Comparison of ENCODE assay signal across 1 cellular context in the genomic region with DNA sequence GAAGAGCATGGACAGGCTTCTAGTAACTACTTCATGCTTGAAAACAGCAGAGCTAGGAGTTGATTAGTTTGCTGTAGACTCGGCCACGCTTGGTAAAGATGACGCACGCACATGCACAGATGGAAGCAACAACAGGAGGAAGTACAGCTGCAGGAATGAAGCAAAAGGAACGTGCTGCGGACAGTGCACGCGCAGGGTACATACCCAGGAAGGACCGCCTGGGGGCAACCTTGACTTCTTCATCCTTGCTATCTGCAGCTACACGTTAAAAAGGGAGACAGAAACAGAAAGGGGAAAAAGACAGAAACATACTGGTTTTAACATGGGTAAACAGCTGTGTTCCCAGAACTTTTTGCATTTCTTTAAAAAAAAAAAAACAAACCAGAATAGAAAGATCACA.
A peak's percentile ranks its signal among the peaks of the same experiment; 100 is the strongest.
TF ChIP-seq lines count a peak whose summit lies in the region.

No MANE protein-coding gene starts in this region.

TF ChIP-seq in HepG2, 621 proteins besides CTCF, POLR2A, EP300 and RAD21 (continued from another document and continues in another):
- no peak for TF ChIP-seq KLF15 (CRISPR knock-in tag; IDR thresholded peaks at IDR 0.05; ENCODE audit: borderline replicate concordance)
- no peak for TF ChIP-seq ZNF790 (CRISPR knock-in tag; IDR thresholded peaks at IDR 0.05; ENCODE audit: borderline replicate concordance)
- TF ChIP-seq FOXO1 (CRISPR knock-in tag; IDR thresholded peaks at IDR 0.05): peak; percentile 62; the same call in 1 of the 2 replicates
- no peak for TF ChIP-seq NFIB (CRISPR knock-in tag; IDR thresholded peaks at IDR 0.05; ENCODE audit: borderline replicate concordance)
- no peak for TF ChIP-seq ZIK1 (CRISPR knock-in tag; IDR thresholded peaks at IDR 0.05; ENCODE audit: borderline replicate concordance, low read depth)
- no peak for TF ChIP-seq ISL2 (CRISPR knock-in tag; IDR thresholded peaks at IDR 0.05)
- TF ChIP-seq, protein P1, sequence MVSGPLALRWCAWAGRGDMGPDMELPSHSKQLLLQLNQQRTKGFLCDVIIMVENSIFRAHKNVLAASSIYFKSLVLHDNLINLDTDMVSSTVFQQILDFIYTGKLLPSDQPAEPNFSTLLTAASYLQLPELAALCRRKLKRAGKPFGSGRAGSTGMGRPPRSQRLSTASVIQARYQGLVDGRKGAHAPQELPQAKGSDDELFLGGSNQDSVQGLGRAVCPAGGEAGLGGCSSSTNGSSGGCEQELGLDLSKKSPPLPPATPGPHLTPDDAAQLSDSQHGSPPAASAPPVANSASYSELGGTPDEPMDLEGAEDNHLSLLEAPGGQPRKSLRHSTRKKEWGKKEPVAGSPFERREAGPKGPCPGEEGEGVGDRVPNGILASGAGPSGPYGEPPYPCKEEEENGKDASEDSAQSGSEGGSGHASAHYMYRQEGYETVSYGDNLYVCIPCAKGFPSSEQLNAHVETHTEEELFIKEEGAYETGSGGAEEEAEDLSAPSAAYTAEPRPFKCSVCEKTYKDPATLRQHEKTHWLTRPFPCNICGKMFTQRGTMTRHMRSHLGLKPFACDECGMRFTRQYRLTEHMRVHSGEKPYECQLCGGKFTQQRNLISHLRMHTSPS (CRISPR knock-in tag; IDR thresholded peaks at IDR 0.05; ENCODE audit: low read depth): no peak
- TF ChIP-seq, protein P2, sequence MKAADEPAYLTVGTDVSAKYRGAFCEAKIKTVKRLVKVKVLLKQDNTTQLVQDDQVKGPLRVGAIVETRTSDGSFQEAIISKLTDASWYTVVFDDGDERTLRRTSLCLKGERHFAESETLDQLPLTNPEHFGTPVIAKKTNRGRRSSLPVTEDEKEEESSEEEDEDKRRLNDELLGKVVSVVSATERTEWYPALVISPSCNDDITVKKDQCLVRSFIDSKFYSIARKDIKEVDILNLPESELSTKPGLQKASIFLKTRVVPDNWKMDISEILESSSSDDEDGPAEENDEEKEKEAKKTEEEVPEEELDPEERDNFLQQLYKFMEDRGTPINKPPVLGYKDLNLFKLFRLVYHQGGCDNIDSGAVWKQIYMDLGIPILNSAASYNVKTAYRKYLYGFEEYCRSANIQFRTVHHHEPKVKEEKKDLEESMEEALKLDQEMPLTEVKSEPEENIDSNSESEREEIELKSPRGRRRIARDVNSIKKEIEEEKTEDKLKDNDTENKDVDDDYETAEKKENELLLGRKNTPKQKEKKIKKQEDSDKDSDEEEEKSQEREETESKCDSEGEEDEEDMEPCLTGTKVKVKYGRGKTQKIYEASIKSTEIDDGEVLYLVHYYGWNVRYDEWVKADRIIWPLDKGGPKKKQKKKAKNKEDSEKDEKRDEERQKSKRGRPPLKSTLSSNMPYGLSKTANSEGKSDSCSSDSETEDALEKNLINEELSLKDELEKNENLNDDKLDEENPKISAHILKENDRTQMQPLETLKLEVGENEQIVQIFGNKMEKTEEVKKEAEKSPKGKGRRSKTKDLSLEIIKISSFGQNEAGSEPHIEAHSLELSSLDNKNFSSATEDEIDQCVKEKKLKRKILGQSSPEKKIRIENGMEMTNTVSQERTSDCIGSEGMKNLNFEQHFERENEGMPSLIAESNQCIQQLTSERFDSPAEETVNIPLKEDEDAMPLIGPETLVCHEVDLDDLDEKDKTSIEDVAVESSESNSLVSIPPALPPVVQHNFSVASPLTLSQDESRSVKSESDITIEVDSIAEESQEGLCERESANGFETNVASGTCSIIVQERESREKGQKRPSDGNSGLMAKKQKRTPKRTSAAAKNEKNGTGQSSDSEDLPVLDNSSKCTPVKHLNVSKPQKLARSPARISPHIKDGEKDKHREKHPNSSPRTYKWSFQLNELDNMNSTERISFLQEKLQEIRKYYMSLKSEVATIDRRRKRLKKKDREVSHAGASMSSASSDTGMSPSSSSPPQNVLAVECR (CRISPR knock-in tag; IDR thresholded peaks at IDR 0.05; ENCODE audit: borderline replicate concordance): no peak
- TF ChIP-seq PAX8 (CRISPR knock-in tag; IDR thresholded peaks at IDR 0.05; ENCODE audit: borderline replicate concordance): no peak
- no peak for TF ChIP-seq PRPF4 (IDR thresholded peaks at IDR 0.05; ENCODE audit: low read depth, low read length, poor library complexity, severe bottlenecking)
- TF ChIP-seq, protein P3, sequence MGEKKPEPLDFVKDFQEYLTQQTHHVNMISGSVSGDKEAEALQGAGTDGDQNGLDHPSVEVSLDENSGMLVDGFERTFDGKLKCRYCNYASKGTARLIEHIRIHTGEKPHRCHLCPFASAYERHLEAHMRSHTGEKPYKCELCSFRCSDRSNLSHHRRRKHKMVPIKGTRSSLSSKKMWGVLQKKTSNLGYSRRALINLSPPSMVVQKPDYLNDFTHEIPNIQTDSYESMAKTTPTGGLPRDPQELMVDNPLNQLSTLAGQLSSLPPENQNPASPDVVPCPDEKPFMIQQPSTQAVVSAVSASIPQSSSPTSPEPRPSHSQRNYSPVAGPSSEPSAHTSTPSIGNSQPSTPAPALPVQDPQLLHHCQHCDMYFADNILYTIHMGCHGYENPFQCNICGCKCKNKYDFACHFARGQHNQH (CRISPR knock-in tag; IDR thresholded peaks at IDR 0.05): peak; percentile 38; the same call in 1 of the 2 replicates
- no peak for TF ChIP-seq JUND (CRISPR knock-in tag; IDR thresholded peaks at IDR 0.05)
- TF ChIP-seq GABPA (IDR thresholded peaks at IDR 0.05; ENCODE audit: low read depth, low read length): no peak
- peak; percentile 42; the same call in 1 of the 2 replicates for TF ChIP-seq GABPA (CRISPR knock-in tag; IDR thresholded peaks at IDR 0.05; ENCODE audit: low read depth)
- TF ChIP-seq, protein P4, sequence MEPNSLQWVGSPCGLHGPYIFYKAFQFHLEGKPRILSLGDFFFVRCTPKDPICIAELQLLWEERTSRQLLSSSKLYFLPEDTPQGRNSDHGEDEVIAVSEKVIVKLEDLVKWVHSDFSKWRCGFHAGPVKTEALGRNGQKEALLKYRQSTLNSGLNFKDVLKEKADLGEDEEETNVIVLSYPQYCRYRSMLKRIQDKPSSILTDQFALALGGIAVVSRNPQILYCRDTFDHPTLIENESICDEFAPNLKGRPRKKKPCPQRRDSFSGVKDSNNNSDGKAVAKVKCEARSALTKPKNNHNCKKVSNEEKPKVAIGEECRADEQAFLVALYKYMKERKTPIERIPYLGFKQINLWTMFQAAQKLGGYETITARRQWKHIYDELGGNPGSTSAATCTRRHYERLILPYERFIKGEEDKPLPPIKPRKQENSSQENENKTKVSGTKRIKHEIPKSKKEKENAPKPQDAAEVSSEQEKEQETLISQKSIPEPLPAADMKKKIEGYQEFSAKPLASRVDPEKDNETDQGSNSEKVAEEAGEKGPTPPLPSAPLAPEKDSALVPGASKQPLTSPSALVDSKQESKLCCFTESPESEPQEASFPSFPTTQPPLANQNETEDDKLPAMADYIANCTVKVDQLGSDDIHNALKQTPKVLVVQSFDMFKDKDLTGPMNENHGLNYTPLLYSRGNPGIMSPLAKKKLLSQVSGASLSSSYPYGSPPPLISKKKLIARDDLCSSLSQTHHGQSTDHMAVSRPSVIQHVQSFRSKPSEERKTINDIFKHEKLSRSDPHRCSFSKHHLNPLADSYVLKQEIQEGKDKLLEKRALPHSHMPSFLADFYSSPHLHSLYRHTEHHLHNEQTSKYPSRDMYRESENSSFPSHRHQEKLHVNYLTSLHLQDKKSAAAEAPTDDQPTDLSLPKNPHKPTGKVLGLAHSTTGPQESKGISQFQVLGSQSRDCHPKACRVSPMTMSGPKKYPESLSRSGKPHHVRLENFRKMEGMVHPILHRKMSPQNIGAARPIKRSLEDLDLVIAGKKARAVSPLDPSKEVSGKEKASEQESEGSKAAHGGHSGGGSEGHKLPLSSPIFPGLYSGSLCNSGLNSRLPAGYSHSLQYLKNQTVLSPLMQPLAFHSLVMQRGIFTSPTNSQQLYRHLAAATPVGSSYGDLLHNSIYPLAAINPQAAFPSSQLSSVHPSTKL (CRISPR knock-in tag; IDR thresholded peaks at IDR 0.05): peak; percentile 11; the same call in 1 of the 2 replicates
- no peak for TF ChIP-seq ZNF441 (CRISPR knock-in tag; IDR thresholded peaks at IDR 0.05; ENCODE audit: borderline replicate concordance)
- TF ChIP-seq PHF21A (CRISPR knock-in tag; IDR thresholded peaks at IDR 0.05): no peak
- TF ChIP-seq KMT2B (CRISPR knock-in tag; IDR thresholded peaks at IDR 0.05): no peak; the same call in 1 of the 2 replicates
- TF ChIP-seq, protein P5, sequence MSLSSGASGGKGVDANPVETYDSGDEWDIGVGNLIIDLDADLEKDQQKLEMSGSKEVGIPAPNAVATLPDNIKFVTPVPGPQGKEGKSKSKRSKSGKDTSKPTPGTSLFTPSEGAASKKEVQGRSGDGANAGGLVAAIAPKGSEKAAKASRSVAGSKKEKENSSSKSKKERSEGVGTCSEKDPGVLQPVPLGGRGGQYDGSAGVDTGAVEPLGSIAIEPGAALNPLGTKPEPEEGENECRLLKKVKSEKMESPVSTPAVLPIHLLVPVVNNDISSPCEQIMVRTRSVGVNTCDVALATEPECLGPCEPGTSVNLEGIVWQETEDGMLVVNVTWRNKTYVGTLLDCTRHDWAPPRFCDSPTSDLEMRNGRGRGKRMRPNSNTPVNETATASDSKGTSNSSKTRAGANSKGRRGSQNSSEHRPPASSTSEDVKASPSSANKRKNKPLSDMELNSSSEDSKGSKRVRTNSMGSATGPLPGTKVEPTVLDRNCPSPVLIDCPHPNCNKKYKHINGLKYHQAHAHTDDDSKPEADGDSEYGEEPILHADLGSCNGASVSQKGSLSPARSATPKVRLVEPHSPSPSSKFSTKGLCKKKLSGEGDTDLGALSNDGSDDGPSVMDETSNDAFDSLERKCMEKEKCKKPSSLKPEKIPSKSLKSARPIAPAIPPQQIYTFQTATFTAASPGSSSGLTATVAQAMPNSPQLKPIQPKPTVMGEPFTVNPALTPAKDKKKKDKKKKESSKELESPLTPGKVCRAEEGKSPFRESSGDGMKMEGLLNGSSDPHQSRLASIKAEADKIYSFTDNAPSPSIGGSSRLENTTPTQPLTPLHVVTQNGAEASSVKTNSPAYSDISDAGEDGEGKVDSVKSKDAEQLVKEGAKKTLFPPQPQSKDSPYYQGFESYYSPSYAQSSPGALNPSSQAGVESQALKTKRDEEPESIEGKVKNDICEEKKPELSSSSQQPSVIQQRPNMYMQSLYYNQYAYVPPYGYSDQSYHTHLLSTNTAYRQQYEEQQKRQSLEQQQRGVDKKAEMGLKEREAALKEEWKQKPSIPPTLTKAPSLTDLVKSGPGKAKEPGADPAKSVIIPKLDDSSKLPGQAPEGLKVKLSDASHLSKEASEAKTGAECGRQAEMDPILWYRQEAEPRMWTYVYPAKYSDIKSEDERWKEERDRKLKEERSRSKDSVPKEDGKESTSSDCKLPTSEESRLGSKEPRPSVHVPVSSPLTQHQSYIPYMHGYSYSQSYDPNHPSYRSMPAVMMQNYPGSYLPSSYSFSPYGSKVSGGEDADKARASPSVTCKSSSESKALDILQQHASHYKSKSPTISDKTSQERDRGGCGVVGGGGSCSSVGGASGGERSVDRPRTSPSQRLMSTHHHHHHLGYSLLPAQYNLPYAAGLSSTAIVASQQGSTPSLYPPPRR (CRISPR knock-in tag; IDR thresholded peaks at IDR 0.05; ENCODE audit: borderline replicate concordance): no peak
- no peak for TF ChIP-seq ZNF20 (CRISPR knock-in tag; IDR thresholded peaks at IDR 0.05)
- TF ChIP-seq TAF15 (IDR thresholded peaks at IDR 0.05; ENCODE audit: low read depth, low read length, poor library complexity, severe bottlenecking): no peak
- TF ChIP-seq MED8 (CRISPR knock-in tag; IDR thresholded peaks at IDR 0.05; ENCODE audit: insufficient replicate concordance): no peak
- TF ChIP-seq ZNF282 (IDR thresholded peaks at IDR 0.05; ENCODE audit: partially characterized antibody): no peak
- TF ChIP-seq, protein P6, sequence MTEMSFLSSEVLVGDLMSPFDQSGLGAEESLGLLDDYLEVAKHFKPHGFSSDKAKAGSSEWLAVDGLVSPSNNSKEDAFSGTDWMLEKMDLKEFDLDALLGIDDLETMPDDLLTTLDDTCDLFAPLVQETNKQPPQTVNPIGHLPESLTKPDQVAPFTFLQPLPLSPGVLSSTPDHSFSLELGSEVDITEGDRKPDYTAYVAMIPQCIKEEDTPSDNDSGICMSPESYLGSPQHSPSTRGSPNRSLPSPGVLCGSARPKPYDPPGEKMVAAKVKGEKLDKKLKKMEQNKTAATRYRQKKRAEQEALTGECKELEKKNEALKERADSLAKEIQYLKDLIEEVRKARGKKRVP (CRISPR knock-in tag; IDR thresholded peaks at IDR 0.05): no peak
- TF ChIP-seq ZBTB38 (CRISPR knock-in tag; IDR thresholded peaks at IDR 0.05): peak; percentile 54; the same call in 1 of the 2 replicates
- TF ChIP-seq SSRP1 (CRISPR knock-in tag; IDR thresholded peaks at IDR 0.05): no peak
- TF ChIP-seq, protein P7, sequence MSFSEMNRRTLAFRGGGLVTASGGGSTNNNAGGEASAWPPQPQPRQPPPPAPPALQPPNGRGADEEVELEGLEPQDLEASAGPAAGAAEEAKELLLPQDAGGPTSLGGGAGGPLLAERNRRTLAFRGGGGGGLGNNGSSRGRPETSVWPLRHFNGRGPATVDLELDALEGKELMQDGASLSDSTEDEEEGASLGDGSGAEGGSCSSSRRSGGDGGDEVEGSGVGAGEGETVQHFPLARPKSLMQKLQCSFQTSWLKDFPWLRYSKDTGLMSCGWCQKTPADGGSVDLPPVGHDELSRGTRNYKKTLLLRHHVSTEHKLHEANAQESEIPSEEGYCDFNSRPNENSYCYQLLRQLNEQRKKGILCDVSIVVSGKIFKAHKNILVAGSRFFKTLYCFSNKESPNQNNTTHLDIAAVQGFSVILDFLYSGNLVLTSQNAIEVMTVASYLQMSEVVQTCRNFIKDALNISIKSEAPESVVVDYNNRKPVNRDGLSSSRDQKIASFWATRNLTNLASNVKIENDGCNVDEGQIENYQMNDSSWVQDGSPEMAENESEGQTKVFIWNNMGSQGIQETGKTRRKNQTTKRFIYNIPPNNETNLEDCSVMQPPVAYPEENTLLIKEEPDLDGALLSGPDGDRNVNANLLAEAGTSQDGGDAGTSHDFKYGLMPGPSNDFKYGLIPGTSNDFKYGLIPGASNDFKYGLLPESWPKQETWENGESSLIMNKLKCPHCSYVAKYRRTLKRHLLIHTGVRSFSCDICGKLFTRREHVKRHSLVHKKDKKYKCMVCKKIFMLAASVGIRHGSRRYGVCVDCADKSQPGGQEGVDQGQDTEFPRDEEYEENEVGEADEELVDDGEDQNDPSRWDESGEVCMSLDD (CRISPR knock-in tag; IDR thresholded peaks at IDR 0.05; ENCODE audit: borderline replicate concordance): no peak
- peak; percentile 36 for TF ChIP-seq CEBPG (CRISPR knock-in tag; IDR thresholded peaks at IDR 0.05)
- TF ChIP-seq AGO1 (IDR thresholded peaks at IDR 0.05; ENCODE audit: low read depth, low read length, poor library complexity, severe bottlenecking): no peak
- TF ChIP-seq PHF8 (CRISPR knock-in tag; IDR thresholded peaks at IDR 0.05): no peak
- TF ChIP-seq, protein P8, sequence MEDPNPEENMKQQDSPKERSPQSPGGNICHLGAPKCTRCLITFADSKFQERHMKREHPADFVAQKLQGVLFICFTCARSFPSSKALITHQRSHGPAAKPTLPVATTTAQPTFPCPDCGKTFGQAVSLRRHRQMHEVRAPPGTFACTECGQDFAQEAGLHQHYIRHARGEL (CRISPR knock-in tag; IDR thresholded peaks at IDR 0.05): no peak
- TF ChIP-seq XRCC5 (optimal IDR thresholded peaks at IDR 0.05; ENCODE audit: low read length): peak; percentile 40
- no peak for TF ChIP-seq YEATS4 (CRISPR knock-in tag; IDR thresholded peaks at IDR 0.05; ENCODE audit: borderline replicate concordance)
- peak; percentile 92 for TF ChIP-seq TEAD3 (CRISPR knock-in tag; optimal IDR thresholded peaks at IDR 0.05; ENCODE audit: borderline replicate concordance)
- no peak for TF ChIP-seq FOXA1 (IDR thresholded peaks at IDR 0.05)
- 0 out of 2 replicates have a peak, but pooled peaks have one; percentile 20 for TF ChIP-seq FOXA1 (CRISPR knock-in tag; IDR thresholded peaks at IDR 0.05)
- TF ChIP-seq GATAD2A (CRISPR knock-in tag; IDR thresholded peaks at IDR 0.05): 0 out of 2 replicates have a peak, but pooled peaks have one; percentile 32
- peak; percentile 71; the same call in 1 of the 2 replicates for TF ChIP-seq HOXA3 (CRISPR knock-in tag; IDR thresholded peaks at IDR 0.05)
- no peak for TF ChIP-seq ZNF773 (CRISPR knock-in tag; IDR thresholded peaks at IDR 0.05; ENCODE audit: borderline replicate concordance)
- no peak for TF ChIP-seq PRMT3 (CRISPR knock-in tag; IDR thresholded peaks at IDR 0.05; ENCODE audit: borderline replicate concordance, low read depth)
- TF ChIP-seq ZNF468 (CRISPR knock-in tag; IDR thresholded peaks at IDR 0.05): no peak
